ENCODE assay signal across 12 cellular contexts in genomic region chr2:3805120-3805519, GRCh38.
DNase-seq lines count a peak whose midpoint lies in the region; ATAC-seq, FAIRE-seq and TF ChIP-seq lines count a peak whose summit lies in the region.
"Had no signal": no experiment of that assay in that cellular context is flagged by ENCODE, and none has a peak within 500 bp of the region (broad histone marks: within the 10 kb centered on the region; RNA-seq: fewer than 3 reads in every experiment).

No MANE protein-coding gene starts in this region.

- 42% methylated on average over 8 of the region's 8 CpGs; no CpG with 5 or more reads in 1 of the 2 experiments for WGBS in H1 (ENCODE audit: extremely low coverage in 1 of 2, insufficient coverage in 1 of 2, insufficient read length in 1 of 2, insufficient replicate concordance in 2 of 2, low coverage in 1 of 2, low lambda C conversion rate in 2 of 2, missing lambda C conversion rate in 1 of 2), 2 experiments
- WGBS in prostate gland: 28% methylated on average over 8 of the region's 8 CpGs

- no peak for TF ChIP-seq POLR2A in H1 (IDR thresholded peaks at IDR 0.05; ENCODE audit: control extremely low read depth in 1 of 2, low read depth in 2 of 2, low read length in 2 of 2)
- no peak for TF ChIP-seq POLR2A in prostate gland (IDR thresholded peaks at IDR 0.05)

- no peaks in the 10 kb centered on the region for H3K36me3 Mint-ChIP-seq in activated naive CD4-positive, alpha-beta T cell treated with anti-CD3 and anti-CD28 coated beads, Interleukin-2, amount 10 ng/mL, durations not matched to agents 7 days and 5 days

- no peak overlapping the region for H3K18ac ChIP-seq in H1 (ENCODE audit: extremely low read depth, low read length)

- H3K23ac ChIP-seq in H1 (ENCODE audit: insufficient read length): no peak overlapping the region

- H3K27me3 ChIP-seq in H1 (replicated peaks in 1 of 4; ENCODE audit: control insufficient read depth in 3 of 4, extremely low read depth in 1 of 4, insufficient read depth in 3 of 4, low read length in 3 of 4): no peaks in the 10 kb centered on the region
- H3K27me3 ChIP-seq in prostate gland (replicated peaks; ENCODE audit: insufficient read depth): no peaks in the 10 kb centered on the region

- no peaks in the 10 kb centered on the region for H3K23me2 ChIP-seq in H1 (ENCODE audit: low read depth, low read length)

- no peak overlapping the region for H2BK15ac ChIP-seq in H1 (ENCODE audit: low read length)

- H4K20me1 ChIP-seq in H1 (replicated peaks in 1 of 2; ENCODE audit: control insufficient read depth in 1 of 2, insufficient read depth in 2 of 2, low read length in 2 of 2): no peaks in the 10 kb centered on the region

- no peaks in the 10 kb centered on the region for H3K79me1 ChIP-seq in H1 (ENCODE audit: low read depth, low read length)

- no peak overlapping the region for H4K8ac ChIP-seq in H1 (ENCODE audit: extremely low read depth, insufficient read depth, low read length)

- H2BK20ac ChIP-seq in H1 (ENCODE audit: low read length): no peak overlapping the region

- POLR2A ChIA-PET in H1 (lab: Charles Lee; ENCODE audit: partially characterized antibody): no interaction called here

- no peak for TF ChIP-seq EP300 in H1 (IDR thresholded peaks at IDR 0.05; ENCODE audit: borderline replicate concordance in 1 of 2, low read depth in 2 of 2, low read length in 2 of 2)

- FAIRE-seq in H1 (lab: Jason Lieb, UNC): peak; percentile 92
- FAIRE-seq: endothelial cell of umbilical vein, RCC 7860 had no signal

- no peak overlapping the region for H3K4ac ChIP-seq in H1 (replicated peaks; ENCODE audit: insufficient read length, low read depth, low read length)

- no peak overlapping the region for H3K27ac ChIP-seq in H1 (ENCODE audit: low read depth, low read length)
- H3K27ac ChIP-seq in prostate gland: no peak overlapping the region

- no peak overlapping the region for H3K4me2 ChIP-seq in H1 (ENCODE audit: insufficient read depth in 1 of 2, low read depth in 2 of 2, low read length in 2 of 2)

- no peak overlapping the region for H2BK12ac ChIP-seq in H1 (ENCODE audit: low read depth, low read length)

- H3K56ac ChIP-seq in H1 (replicated peaks; ENCODE audit: insufficient read length, low read depth, low read length): no peak overlapping the region

- no peaks in the 10 kb centered on the region for H3K4me1 Mint-ChIP-seq in activated naive CD4-positive, alpha-beta T cell treated with anti-CD3 and anti-CD28 coated beads, Interleukin-2, amount 10 ng/mL, durations not matched to agents 7 days and 5 days
- H3K4me1 Mint-ChIP-seq: B cell had no signal

- H2BK5ac ChIP-seq in H1 (ENCODE audit: low read depth, low read length): no peak overlapping the region

- no peak overlapping the region for H4K5ac ChIP-seq in H1 (ENCODE audit: insufficient read length, low read depth, low read length)

- H3K36me3 ChIP-seq in H1 (ENCODE audit: control insufficient read depth in 2 of 4, insufficient read depth in 4 of 4, low read length in 3 of 4) (no peaks in the 10 kb centered on the region), prostate gland (no peaks in the 10 kb centered on the region)

- CTCF ChIA-PET in H1 (lab: Charles Lee; ENCODE audit: partially characterized antibody): interaction anchor here (0.5 to 7.2 kb wide), 32 partner anchors 10 to 255 kb away, joined by 3 to 46 read pairs (median 4); no protein-coding TSS in a partner anchor
- CTCF ChIA-PET in activated naive CD4-positive, alpha-beta T cell treated with anti-CD3 and anti-CD28 coated beads, Interleukin-2, amount 10 ng/mL, durations not matched to agents 7 days and 5 days (lab: Charles Lee): interaction anchor here (2.2 kb wide), 1 partner anchor 77 kb away, joined by 8 read pairs; no protein-coding TSS in a partner anchor

- H3K79me2 ChIP-seq in H1 (ENCODE audit: control insufficient read depth in 1 of 2, insufficient read depth in 2 of 2, low read length in 2 of 2): no peaks in the 10 kb centered on the region

- H3K9ac ChIP-seq in H1 (replicated peaks in 1 of 4; ENCODE audit: extremely low read depth in 1 of 4, low read depth in 3 of 4, low read length in 3 of 4): no peak overlapping the region

- intact Hi-C loops in prostate gland (cut with DNase I): no loop called here

- DNase-seq in NCI-H524 (lab: John Stamatoyannopoulos, UW): peak; percentile 27 to 44
- DNase-seq in NCI-H524 treated with DMSO at 0.1 percent for 48 hours (lab: John Stamatoyannopoulos, UW): no peak
- peak; percentile 80 for DNase-seq in NCI-H1694 treated with DMSO at 0.1 percent for 48 hours (lab: John Stamatoyannopoulos, UW)
- DNase-seq in H1 (ENCODE audit: low read depth in 1 of 2, low spot score in 2 of 2): peak in 1 of 2 experiments; percentile 83
- DNase-seq in prostate gland (ENCODE audit: low spot score): peak; percentile 38
- no peak for DNase-seq in activated naive CD4-positive, alpha-beta T cell treated with anti-CD3 and anti-CD28 coated beads, Interleukin-2, amount 10 ng/mL, durations not matched to agents 7 days and 5 days
- DNase-seq in SKM-1 (lab: John Stamatoyannopoulos, UW; ENCODE audit: unreplicated experiment): no peak
- DNase-seq: activated T-cell treated with anti-CD3 and anti-CD28 coated beads, Interleukin-2, amount 50 U/mL, for 1 hour had no signal

- H2AFZ ChIP-seq in H1 (ENCODE audit: low read length): no peak overlapping the region

- H3K4me3 ChIP-seq in H1 (ENCODE audit: extremely low read depth in 1 of 4, insufficient read depth in 2 of 4, low read depth in 3 of 4, low read length in 4 of 4) (no peak overlapping the region), prostate gland (no peak overlapping the region)

- no peaks in the 10 kb centered on the region for H3K9me3 Mint-ChIP-seq in activated naive CD4-positive, alpha-beta T cell treated with anti-CD3 and anti-CD28 coated beads, Interleukin-2, amount 10 ng/mL, durations not matched to agents 7 days and 5 days

- H3K27me3 Mint-ChIP-seq in activated naive CD4-positive, alpha-beta T cell treated with anti-CD3 and anti-CD28 coated beads, Interleukin-2, amount 10 ng/mL, durations not matched to agents 7 days and 5 days: no peaks in the 10 kb centered on the region

- TF ChIP-seq CTCF in H1 (IDR thresholded peaks at IDR 0.05; ENCODE audit: control extremely low read depth in 1 of 3, insufficient read depth in 1 of 3, low read depth in 1 of 3, low read length in 3 of 3) (peak; percentile 76 to 87 (median 82)), prostate gland (IDR thresholded peaks at IDR 0.05) (peak in 2 of 4 experiments; percentile 34 to 57)

- no peak overlapping the region for H2AK5ac ChIP-seq in H1 (ENCODE audit: low read depth, low read length)

- ATAC-seq in HG03354 (IDR thresholded peaks at IDR 0.05; ENCODE audit: poor library complexity, severe bottlenecking, unreplicated experiment): no peak

- no peak overlapping the region for H3K14ac ChIP-seq in H1 (ENCODE audit: insufficient read length)

- H3K9me3 ChIP-seq in H1 (ENCODE audit: insufficient read depth in 2 of 2, low read depth in 1 of 2, low read length in 1 of 2): peaks cover 7 to 8% of the 10 kb centered on the region in 2 experiments; a peak in 2 of 4 replicates
- no peaks in the 10 kb centered on the region for H3K9me3 ChIP-seq in prostate gland

- H3K4me1 ChIP-seq in H1 (replicated peaks in 1 of 4; ENCODE audit: control insufficient read depth in 3 of 4, insufficient read depth in 4 of 4, low read length in 3 of 4) (no peaks in the 10 kb centered on the region), prostate gland (replicated peaks) (no peaks in the 10 kb centered on the region)

- no peak overlapping the region for H4K91ac ChIP-seq in H1 (replicated peaks; ENCODE audit: insufficient read length, low read length)

- no peak overlapping the region for H3K27ac Mint-ChIP-seq in activated naive CD4-positive, alpha-beta T cell treated with anti-CD3 and anti-CD28 coated beads, Interleukin-2, amount 10 ng/mL, durations not matched to agents 7 days and 5 days
- H3K27ac Mint-ChIP-seq: B cell had no signal

- TF ChIP-seq RAD21 in H1 (IDR thresholded peaks at IDR 0.05 in 1 of 2, conservative IDR thresholded peaks at IDR 0.05 in 1 of 2; ENCODE audit: low read depth in 2 of 2, low read length in 2 of 2): peak; percentile 70 to 73

- H2BK120ac ChIP-seq in H1 (replicated peaks; ENCODE audit: low read depth, low read length): no peak overlapping the region

- no peak overlapping the region for H3K4me3 Mint-ChIP-seq in activated naive CD4-positive, alpha-beta T cell treated with anti-CD3 and anti-CD28 coated beads, Interleukin-2, amount 10 ng/mL, durations not matched to agents 7 days and 5 days
- H3K4me3 Mint-ChIP-seq: B cell had no signal

TF ChIP-seq in H1, 55 proteins besides CTCF, POLR2A, EP300 and RAD21 (continues in another document):
- no peak for TF ChIP-seq KDM4A (IDR thresholded peaks at IDR 0.05; ENCODE audit: low read depth, low read length, severe bottlenecking)
- TF ChIP-seq PHF8 (conservative IDR thresholded peaks at IDR 0.05; ENCODE audit: low read depth, low read length): no peak
- no peak for TF ChIP-seq RBBP5 (IDR thresholded peaks at IDR 0.05; ENCODE audit: borderline replicate concordance, low read depth, low read length)
- no peak for TF ChIP-seq MAFK (IDR thresholded peaks at IDR 0.05; ENCODE audit: low read depth, low read length)

Comparison
In these comparisons a context has a peak if more than half of its experiments do, and no peak if none do; other contexts are left out.
1. DNase-seq: peak in NCI-H524 (2 of 2), NCI-H1694 treated with DMSO at 0.1 percent for 48 hours (single experiment) and prostate gland (single experiment); none in NCI-H524 treated with DMSO at 0.1 percent for 48 hours (single experiment), activated naive CD4-positive, alpha-beta T cell treated with anti-CD3 and anti-CD28 coated beads, Interleukin-2, amount 10 ng/mL, durations not matched to agents 7 days and 5 days (single experiment) and SKM-1 (single experiment).